10 cellular contexts compared by ENCODE assay signal in the genomic region with DNA sequence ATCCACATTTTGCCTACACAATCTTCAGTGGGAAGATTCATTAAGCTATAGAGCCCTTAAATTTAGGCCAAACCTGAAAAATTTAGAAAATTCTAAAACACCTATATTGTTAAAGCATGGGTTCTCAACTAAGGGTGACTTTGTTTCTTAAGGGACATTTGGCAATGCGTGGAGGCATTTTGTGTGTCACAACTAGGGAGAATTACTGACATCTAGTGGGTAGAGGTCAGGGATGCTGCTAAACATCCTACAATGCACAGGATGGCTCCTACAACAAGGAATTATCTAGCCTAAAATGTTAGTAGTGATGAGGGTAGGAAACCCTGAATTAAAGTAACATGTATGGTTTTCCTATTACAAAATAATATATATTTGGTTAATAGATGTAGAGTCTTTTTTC. TPM values are rescaled to one million over a fixed set of nuclear protein-coding genes. Genes with fewer than 3 reads are reported as not detected.
DNase-seq lines count a peak whose midpoint lies in the region; ATAC-seq and TF ChIP-seq lines count a peak whose summit lies in the region.
"Had no signal": no experiment of that assay in that cellular context is flagged by ENCODE, and none has a peak within 500 bp of the region (broad histone marks: within the 10 kb centered on the region; RNA-seq: fewer than 3 reads in every experiment).

No MANE protein-coding gene starts in this region.

- TF ChIP-seq CTCF in C4-2B (conservative IDR thresholded peaks at IDR 0.05), result peak; percentile 47
- no peak for TF ChIP-seq CTCF in HEK293 (tag by site-specific recombination; IDR thresholded peaks at IDR 0.05)
- TF ChIP-seq CTCF in Calu3 (IDR thresholded peaks at IDR 0.05; ENCODE audit: unreplicated experiment), result no peak

- H3K27me3 Mint-ChIP-seq in Calu3 (ENCODE audit: unreplicated experiment), result no peaks in the 10 kb centered on the region

- no peaks in the 10 kb centered on the region for H3K4me1 ChIP-seq in HEK293 (ENCODE audit: control insufficient read depth, insufficient read depth, low read length)

- DNase-seq in SW480 (ENCODE audit: low spot score) (peak; percentile 3), iPS-NIHi7 (ENCODE audit: extremely low spot score) (peak; percentile 15), Calu3 (no peak), foreskin melanocyte (no peak)
- DNase-seq: small intestine had no signal

- intact Hi-C loops in Calu3 (cut with micrococcal nuclease; ENCODE audit: unreplicated experiment), result loop anchor here (5.0 kb wide), 1 partner anchor 254 kb away; no protein-coding TSS in a partner anchor

- no peak overlapping the region for H3K4me3 ChIP-seq in HEK293 (ENCODE audit: low read depth, low read length)
- H3K4me3 ChIP-seq: thoracic aorta had no signal

- CTCF ChIA-PET in HEK293 (lab: Yijun Ruan, JAX) (interaction anchor here (0.6 to 2.6 kb wide), 10 partner anchors 25 to 477 kb away, joined by 3 to 9 read pairs (median 4); no protein-coding TSS in a partner anchor), Calu3 (lab: Charles Lee) (no interaction called here)

- POLR2A ChIA-PET in HEK293 (lab: Yijun Ruan, JAX), result no interaction called here

- BruUV-seq in Calu3 (replicated peaks; lab: Mats Ljungman, UMichigan), result no TSS peak

- no peaks in the 10 kb centered on the region for H3K36me3 Mint-ChIP-seq in Calu3 (ENCODE audit: insufficient read depth, unreplicated experiment)

- no peaks in the 10 kb centered on the region for H3K9me3 ChIP-seq in HEK293 (ENCODE audit: control insufficient read depth, insufficient read depth, low read depth, low read length)
- H3K9me3 ChIP-seq: thoracic aorta had no signal

- no peak overlapping the region for H3K4me3 Mint-ChIP-seq in Calu3 (ENCODE audit: low read depth, unreplicated experiment)

- H3K4me1 Mint-ChIP-seq in Calu3 (ENCODE audit: low read depth, unreplicated experiment), result no peaks in the 10 kb centered on the region

- ATAC-seq in HG02763 (IDR thresholded peaks at IDR 0.05; ENCODE audit: unreplicated experiment), result no peak
- ATAC-seq in HG02840 (IDR thresholded peaks at IDR 0.05; ENCODE audit: low FRiP score, unreplicated experiment), result no peak

- H3K27ac Mint-ChIP-seq in Calu3 (ENCODE audit: unreplicated experiment), result no peak overlapping the region

- no peak overlapping the region for H3K27ac ChIP-seq in C4-2B
- H3K27ac ChIP-seq in HEK293 (ENCODE audit: extremely low read depth, low read depth, low read length), result no peak overlapping the region
- H3K27ac ChIP-seq: thoracic aorta had no signal

- no peaks in the 10 kb centered on the region for H3K36me3 ChIP-seq in HEK293 (ENCODE audit: control insufficient read depth in 2 of 2, insufficient read depth in 1 of 2, low read length in 2 of 2)
- H3K36me3 ChIP-seq: thoracic aorta had no signal

- no peaks in the 10 kb centered on the region for H3K9me3 Mint-ChIP-seq in Calu3 (ENCODE audit: low read depth, unreplicated experiment)

TF ChIP-seq in HEK293, 187 proteins besides CTCF, POLR2A, EP300 and RAD21:
- TF ChIP-seq ZNF660 (tag by site-specific recombination; IDR thresholded peaks at IDR 0.05), result no peak
- TF ChIP-seq, protein P1, sequence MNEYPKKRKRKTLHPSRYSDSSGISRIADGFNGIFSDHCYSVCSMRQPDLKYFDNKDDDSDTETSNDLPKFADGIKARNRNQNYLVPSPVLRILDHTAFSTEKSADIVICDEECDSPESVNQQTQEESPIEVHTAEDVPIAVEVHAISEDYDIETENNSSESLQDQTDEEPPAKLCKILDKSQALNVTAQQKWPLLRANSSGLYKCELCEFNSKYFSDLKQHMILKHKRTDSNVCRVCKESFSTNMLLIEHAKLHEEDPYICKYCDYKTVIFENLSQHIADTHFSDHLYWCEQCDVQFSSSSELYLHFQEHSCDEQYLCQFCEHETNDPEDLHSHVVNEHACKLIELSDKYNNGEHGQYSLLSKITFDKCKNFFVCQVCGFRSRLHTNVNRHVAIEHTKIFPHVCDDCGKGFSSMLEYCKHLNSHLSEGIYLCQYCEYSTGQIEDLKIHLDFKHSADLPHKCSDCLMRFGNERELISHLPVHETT (tag by site-specific recombination; IDR thresholded peaks at IDR 0.05), result no peak
- TF ChIP-seq ZNF704 (tag by site-specific recombination; IDR thresholded peaks at IDR 0.05), result no peak
- peak; percentile 55 for TF ChIP-seq ZNF654 (tag by site-specific recombination; IDR thresholded peaks at IDR 0.05; ENCODE audit: low read depth)

RNA-seq across cellular contexts. Expression of gene TBC1D5, which starts 55.8 kb away (rescaled TPM):
- 34.5 and 38.3 TPM in 2 replicates for total RNA-seq in Calu3 (2022)

Comparison
In these comparisons a context has a peak if more than half of its experiments do, and no peak if none do; other contexts are left out.
1. DNase-seq: peak in SW480 (single experiment) and iPS-NIHi7 (single experiment); none in Calu3 (single experiment) and foreskin melanocyte (single experiment).